8 cellular contexts compared by ENCODE assay signal in genomic region chr12:47741340-47741703, GRCh38. TPM values are rescaled to one million over a fixed set of nuclear protein-coding genes. Genes with fewer than 3 reads are reported as not detected.
DNase-seq lines count a peak whose midpoint lies in the region; ATAC-seq, FAIRE-seq and TF ChIP-seq lines count a peak whose summit lies in the region.

No MANE protein-coding gene starts in this region.

- no peak overlapping the region for H3K9ac ChIP-seq in mesendoderm (ENCODE audit: low read length)

- DNase-seq in A172 (ENCODE audit: low spot score) (peak; percentile 77), H54 (ENCODE audit: insufficient read length, low spot score) (peak; percentile 72), NCI-H748 treated with DMSO at 0.1 percent for 48 hours (lab: John Stamatoyannopoulos, UW) (peak; percentile 60), activated T-cell treated with anti-CD3 and anti-CD28 coated beads for 4 hours (peak; percentile 32), Right ventricle myocardium superior (peak; percentile 95), HPDE6-E6E7 (ENCODE audit: extremely low spot score) (no peak), mesendoderm (no peak)
- peak; percentile 62 for DNase-seq in stimulated activated CD4-positive, alpha-beta T cell treated with anti-CD3 and anti-CD28 coated beads, Interleukin-15, amount 100 ng/mL, for 24 hours

- H3K79me2 ChIP-seq in mesendoderm (ENCODE audit: control insufficient read depth, insufficient read depth, low read length): no peaks in the 10 kb centered on the region

- ATAC-seq in Right ventricle myocardium superior (ENCODE audit: poor library complexity): peak; percentile 9

- no CpG with 5 or more reads among the region's 4 CpGs for WGBS in mesendoderm (ENCODE audit: extremely low coverage, insufficient coverage, low lambda C conversion rate)

- no peak overlapping the region for H3K18ac ChIP-seq in mesendoderm (ENCODE audit: low read length)

- no peak overlapping the region for H2BK15ac ChIP-seq in mesendoderm (replicated peaks; ENCODE audit: low read depth)

- no peak overlapping the region for H3K4me3 ChIP-seq in mesendoderm (ENCODE audit: low read length)

- H3K4ac ChIP-seq in mesendoderm (ENCODE audit: low read depth, low read length): no peak overlapping the region

- no peaks in the 10 kb centered on the region for H3K4me1 ChIP-seq in mesendoderm (ENCODE audit: control insufficient read depth, low read depth, low read length)

- no peak overlapping the region for H2BK120ac ChIP-seq in mesendoderm (ENCODE audit: low read depth, low read length)

- H3K23ac ChIP-seq in mesendoderm (ENCODE audit: low read length): no peak overlapping the region

- no peaks in the 10 kb centered on the region for H3K27me3 ChIP-seq in mesendoderm (ENCODE audit: insufficient read depth, low read length, poor library complexity)

- no peak for FAIRE-seq in H54 (lab: Jason Lieb, UNC)

- no peak overlapping the region for H2BK5ac ChIP-seq in mesendoderm (ENCODE audit: low read length)

- no peak overlapping the region for H4K5ac ChIP-seq in mesendoderm (ENCODE audit: low read length)

- TF ChIP-seq POLR2A in H54 (IDR thresholded peaks at IDR 0.05; ENCODE audit: low read depth, low read length): no peak

- intact Hi-C loops in Right ventricle myocardium superior (cut with DNase I): no loop called here

- no peaks in the 10 kb centered on the region for H3K36me3 ChIP-seq in mesendoderm (ENCODE audit: control insufficient read depth, insufficient read depth, low read length)

- no peak overlapping the region for H3K56ac ChIP-seq in mesendoderm (ENCODE audit: low read length)

- H3K79me1 ChIP-seq in mesendoderm (ENCODE audit: low read length): no peaks in the 10 kb centered on the region

- no peak overlapping the region for H4K8ac ChIP-seq in mesendoderm (ENCODE audit: low read depth, low read length)

- no peak overlapping the region for H2AK5ac ChIP-seq in mesendoderm (ENCODE audit: low read length)

- no peak overlapping the region for H3K27ac ChIP-seq in mesendoderm (ENCODE audit: low read depth, low read length)

- H3K4me2 ChIP-seq in mesendoderm (ENCODE audit: low read length): no peak overlapping the region

RNA-seq across cellular contexts. Expression of gene ENDOU, which starts 16.0 kb away (rescaled TPM):
- not detected in 2 replicates for total RNA-seq in A172 (2014; rRNA removed; shearing (Covaris generic))
- 0.11 TPM for total RNA-seq in Right ventricle myocardium superior
- polyA plus RNA-seq in mesendoderm (2013, experiment 1 of 2): 0.04 TPM
- polyA plus RNA-seq in mesendoderm (2013, experiment 2 of 2): 0.03 TPM

RNA-seq across cellular contexts. Expression of gene RAPGEF3, which starts 17.4 kb away (rescaled TPM):
- total RNA-seq in A172 (2014; rRNA removed; shearing (Covaris generic)): 1.3 and 1.4 TPM in 2 replicates
- total RNA-seq in Right ventricle myocardium superior: 30.6 TPM
- polyA plus RNA-seq in mesendoderm (2013, experiment 1 of 2): 7.8 TPM
- polyA plus RNA-seq in mesendoderm (2013, experiment 2 of 2): 7.4 TPM

RNA-seq across cellular contexts. Expression of gene SLC48A1, which starts 31.7 kb away (rescaled TPM):
- 4.3 and 10.0 TPM in 2 replicates for total RNA-seq in A172 (2014; rRNA removed; shearing (Covaris generic))
- total RNA-seq in Right ventricle myocardium superior: 26.8 TPM
- 9.6 TPM for polyA plus RNA-seq in mesendoderm (2013, experiment 1 of 2)
- polyA plus RNA-seq in mesendoderm (2013, experiment 2 of 2): 9.2 TPM

RNA-seq across cellular contexts. Expression of gene RPAP3, which starts 35.5 kb away (rescaled TPM):
- 27.7 and 44.8 TPM in 2 replicates for total RNA-seq in A172 (2014; rRNA removed; shearing (Covaris generic))
- total RNA-seq in Right ventricle myocardium superior: 22.7 TPM
- 56.4 TPM for polyA plus RNA-seq in mesendoderm (2013, experiment 1 of 2)
- polyA plus RNA-seq in mesendoderm (2013, experiment 2 of 2): 57.0 TPM

Comparison
In these comparisons a context has a peak if more than half of its experiments do, and no peak if none do; other contexts are left out.
1. DNase-seq: peak in A172 (single experiment), H54 (single experiment), NCI-H748 treated with DMSO at 0.1 percent for 48 hours (single experiment), activated T-cell treated with anti-CD3 and anti-CD28 coated beads for 4 hours (single experiment), Right ventricle myocardium superior (single experiment) and stimulated activated CD4-positive, alpha-beta T cell treated with anti-CD3 and anti-CD28 coated beads, Interleukin-15, amount 100 ng/mL, for 24 hours (single experiment); none in HPDE6-E6E7 (single experiment) and mesendoderm (single experiment).
2. RNA of gene RAPGEF3, which starts 17.4 kb away (total RNA-seq): 30.6 TPM in Right ventricle myocardium superior (single experiment); 1.3 to 1.4 TPM in A172; every median in the first group is over 10 times any median in the second.